In genomic region chr5:32020271-32020670, GRCh38 we compare ENCODE assay signal across 9 cellular contexts.
DNase-seq lines count a peak whose midpoint lies in the region; ATAC-seq and TF ChIP-seq lines count a peak whose summit lies in the region.
"Had no signal": no experiment of that assay in that cellular context is flagged by ENCODE, and none has a peak within 500 bp of the region (broad histone marks: within the 10 kb centered on the region; RNA-seq: fewer than 3 reads in every experiment).

No MANE protein-coding gene starts in this region.

- CTCF ChIA-PET in HEK293T (lab: Yijun Ruan, JAX) (no interaction called here), MCF 10A (lab: Yijun Ruan, JAX) (interaction anchor here (0.7 to 1.1 kb wide), 3 partner anchors 12 to 73 kb away, joined by 3 to 5 read pairs (median 4); no protein-coding TSS in a partner anchor)

- H3K4me1 Mint-ChIP-seq in T-helper 1 cell treated with Interleukin-12 subunit alpha and Interleukin-12 subunit beta and Interleukin-4 antibody, amounts not matched to agents 30 μg/mL and 1 μg/mL, for 36 hours (ENCODE audit: low read depth) = peaks cover 13% of the 10 kb centered on the region
- H3K4me1 Mint-ChIP-seq in MCF 10A (ENCODE audit: insufficient read depth, unreplicated experiment) = peaks cover 8% of the 10 kb centered on the region

- H3K4me3 ChIP-seq in left ventricle myocardium inferior (peak overlapping the region; percentile 31), right atrium auricular region (no peak overlapping the region), HAP-1 (no peak overlapping the region)

- in situ Hi-C loops in HAP-1 (cut with MboI; ENCODE audit: low sequenced_read_pairs) = no loop called here

- H3K9me3 ChIP-seq in left ventricle myocardium inferior (replicated peaks) = no peaks in the 10 kb centered on the region
- no peaks in the 10 kb centered on the region for H3K9me3 ChIP-seq in right atrium auricular region
- H3K9me3 ChIP-seq in HAP-1 = no peaks in the 10 kb centered on the region

- POLR2A ChIA-PET in HEK293T (lab: Yijun Ruan, JAX) (no interaction called here), MCF 10A (lab: Yijun Ruan, JAX) (no interaction called here)

- intact Hi-C loops in left ventricle myocardium inferior (cut with micrococcal nuclease) (no loop called here), MCF 10A (cut with micrococcal nuclease) (no loop called here)

- BruUV-seq in MCF 10A (replicated peaks; lab: Mats Ljungman, UMichigan) = no TSS peak

- peak overlapping the region; percentile 90 for H3K27ac Mint-ChIP-seq in T-helper 1 cell treated with Interleukin-12 subunit alpha and Interleukin-12 subunit beta and Interleukin-4 antibody, amounts not matched to agents 30 μg/mL and 1 μg/mL, for 36 hours
- no peak overlapping the region for H3K27ac Mint-ChIP-seq in MCF 10A (ENCODE audit: low read depth, unreplicated experiment)

- H3K9me3 Mint-ChIP-seq in T-helper 1 cell treated with Interleukin-12 subunit alpha and Interleukin-12 subunit beta and Interleukin-4 antibody, amounts not matched to agents 30 μg/mL and 1 μg/mL, for 36 hours = no peaks in the 10 kb centered on the region
- H3K9me3 Mint-ChIP-seq in MCF 10A (ENCODE audit: unreplicated experiment) = no peaks in the 10 kb centered on the region

- H3K4me1 ChIP-seq in left ventricle myocardium inferior (peaks cover 55% of the 10 kb centered on the region), right atrium auricular region (peaks cover 0 to 28% of the 10 kb centered on the region in 2 donors), HAP-1 (peaks cover 7% of the 10 kb centered on the region)

- DNase-seq in left ventricle myocardium inferior (no peak), right atrium auricular region (ENCODE audit: low spot score) (no peak), HEK293T (ENCODE audit: extremely low spot score) (no peak), MCF 10A (ENCODE audit: unreplicated experiment) (no peak), HAP-1 (ENCODE audit: low spot score in 2 of 2) (no peak)
- no peak for DNase-seq in effector CD8-positive, alpha-beta T cell (lab: John Stamatoyannopoulos, UW)
- DNase-seq: NCI-H510A had no signal

- TF ChIP-seq CTCF in left ventricle myocardium inferior (IDR thresholded peaks at IDR 0.05; ENCODE audit: borderline replicate concordance) (no peak), right atrium auricular region (IDR thresholded peaks at IDR 0.05) (no peak), MCF 10A (IDR thresholded peaks at IDR 0.05; ENCODE audit: unreplicated experiment) (no peak)

- no peaks in the 10 kb centered on the region for H3K27me3 Mint-ChIP-seq in T-helper 1 cell treated with Interleukin-12 subunit alpha and Interleukin-12 subunit beta and Interleukin-4 antibody, amounts not matched to agents 30 μg/mL and 1 μg/mL, for 36 hours (ENCODE audit: low read depth)
- no peaks in the 10 kb centered on the region for H3K27me3 Mint-ChIP-seq in MCF 10A (ENCODE audit: insufficient read depth, unreplicated experiment)

- peak overlapping the region; percentile 72 for H3K4me3 Mint-ChIP-seq in T-helper 1 cell treated with Interleukin-12 subunit alpha and Interleukin-12 subunit beta and Interleukin-4 antibody, amounts not matched to agents 30 μg/mL and 1 μg/mL, for 36 hours
- no peak overlapping the region for H3K4me3 Mint-ChIP-seq in MCF 10A (ENCODE audit: unreplicated experiment)

- H3K27me3 ChIP-seq in left ventricle myocardium inferior (ENCODE audit: low read depth) (no peaks in the 10 kb centered on the region), right atrium auricular region (no peaks in the 10 kb centered on the region), HAP-1 (ENCODE audit: low read depth) (no peaks in the 10 kb centered on the region)

- H3K36me3 ChIP-seq in left ventricle myocardium inferior (peaks cover 3% of the 10 kb centered on the region), right atrium auricular region (no peaks in the 10 kb centered on the region), HAP-1 (replicated peaks) (no peaks in the 10 kb centered on the region)

- no peaks in the 10 kb centered on the region for H3K36me3 Mint-ChIP-seq in T-helper 1 cell treated with Interleukin-12 subunit alpha and Interleukin-12 subunit beta and Interleukin-4 antibody, amounts not matched to agents 30 μg/mL and 1 μg/mL, for 36 hours (ENCODE audit: low read depth)
- peaks cover 9% of the 10 kb centered on the region for H3K36me3 Mint-ChIP-seq in MCF 10A (ENCODE audit: insufficient read depth, unreplicated experiment)

- H3K27ac ChIP-seq in left ventricle myocardium inferior (replicated peaks) (peak overlapping the region; percentile 65), right atrium auricular region (no peak overlapping the region)

- peak; percentile 79 for ATAC-seq in HG03039 (IDR thresholded peaks at IDR 0.05; ENCODE audit: unreplicated experiment)

TF ChIP-seq in HEK293T, 16 proteins besides CTCF, POLR2A, EP300 and RAD21:
- no peak for TF ChIP-seq SUZ12 (IDR thresholded peaks at IDR 0.05)
- no peak for TF ChIP-seq BHLHE40 (IDR thresholded peaks at IDR 0.05; ENCODE audit: borderline replicate concordance)
- no peak for TF ChIP-seq LEF1 (IDR thresholded peaks at IDR 0.05; ENCODE audit: borderline replicate concordance)
- no peak for TF ChIP-seq FOXA1 (IDR thresholded peaks at IDR 0.05)
- TF ChIP-seq L3MBTL2 (conservative IDR thresholded peaks at IDR 0.05) = no peak
- TF ChIP-seq CTBP1 (IDR thresholded peaks at IDR 0.05; ENCODE audit: borderline replicate concordance) = no peak
- TF ChIP-seq ZNF384 (IDR thresholded peaks at IDR 0.05) = no peak
- no peak for TF ChIP-seq ELF4 (IDR thresholded peaks at IDR 0.05)
- no peak for TF ChIP-seq FOXM1 (IDR thresholded peaks at IDR 0.05; ENCODE audit: borderline replicate concordance)
- TF ChIP-seq FOXK2 (IDR thresholded peaks at IDR 0.05) = no peak
- no peak for TF ChIP-seq HDGF (IDR thresholded peaks at IDR 0.05; ENCODE audit: borderline replicate concordance)
- no peak for TF ChIP-seq SP1 (IDR thresholded peaks at IDR 0.05)
- no peak for TF ChIP-seq ARNT (IDR thresholded peaks at IDR 0.05)
- TF ChIP-seq TARDBP (IDR thresholded peaks at IDR 0.05) = no peak
- TF ChIP-seq PKNOX1 (IDR thresholded peaks at IDR 0.05) = no peak
- no peak for TF ChIP-seq NFRKB (IDR thresholded peaks at IDR 0.05)
